ENCODE assay signal across 15 cellular contexts in genomic region chr4:76061977-76062376, GRCh38. TPM values are rescaled to one million over a fixed set of nuclear protein-coding genes. Genes with fewer than 3 reads are reported as not detected.
DNase-seq lines count a peak whose midpoint lies in the region; ATAC-seq and TF ChIP-seq lines count a peak whose summit lies in the region.
"Had no signal": no experiment of that assay in that cellular context is flagged by ENCODE, and none has a peak within 500 bp of the region (broad histone marks: within the 10 kb centered on the region; RNA-seq: fewer than 3 reads in every experiment).

No MANE protein-coding gene starts in this region.

- intact Hi-C loops in breast epithelium (cut with DNase I; ENCODE audit: low total_unique reads), result no loop called here

- H3K27me3 Mint-ChIP-seq in endothelial cell (ENCODE audit: unreplicated experiment) (no peaks in the 10 kb centered on the region), T-cell (peaks cover 0 to 8% of the 10 kb centered on the region in 2 donors)

- H3K36me3 ChIP-seq in GM06990 (ENCODE audit: control insufficient read depth, insufficient read depth, low read length) (no peaks in the 10 kb centered on the region), OCI-LY3 (replicated peaks; ENCODE audit: low read depth, low read length) (peaks cover 15% of the 10 kb centered on the region), breast epithelium (no peaks in the 10 kb centered on the region)

- H3K27ac ChIP-seq in OCI-LY3 (ENCODE audit: low read length), result peak overlapping the region; percentile 95
- H3K27ac ChIP-seq in breast epithelium, result no peak overlapping the region

- peaks cover 5% of the 10 kb centered on the region for H3K36me3 Mint-ChIP-seq in endothelial cell (ENCODE audit: low read depth, unreplicated experiment)
- H3K36me3 Mint-ChIP-seq in T-cell, result no peaks in the 10 kb centered on the region

- H3K4me3 Mint-ChIP-seq in endothelial cell (ENCODE audit: unreplicated experiment) (no peak overlapping the region), T-cell (no peak overlapping the region)

- peak overlapping the region; percentile 65 for H3K4me2 ChIP-seq in OCI-LY3 (ENCODE audit: low read length)

- H3K27me3 ChIP-seq in GM06990 (replicated peaks; ENCODE audit: control insufficient read depth, insufficient read depth, low read length) (no peaks in the 10 kb centered on the region), OCI-LY3 (ENCODE audit: low read depth, low read length) (no peaks in the 10 kb centered on the region), breast epithelium (no peaks in the 10 kb centered on the region)

- H3K9me3 Mint-ChIP-seq in endothelial cell (ENCODE audit: unreplicated experiment) (no peaks in the 10 kb centered on the region), T-cell (no peaks in the 10 kb centered on the region)

- peaks cover 81% of the 10 kb centered on the region for H3K4me1 ChIP-seq in OCI-LY3 (ENCODE audit: low read length)
- no peaks in the 10 kb centered on the region for H3K4me1 ChIP-seq in breast epithelium

- H3K9ac ChIP-seq in OCI-LY3 (ENCODE audit: low read length), result peak overlapping the region; percentile 86

- H3K4me3 ChIP-seq in GM06990 (replicated peaks; ENCODE audit: low read depth, low read length) (no peak overlapping the region), OCI-LY3 (ENCODE audit: low read length) (peak overlapping the region; percentile 17; the same call in 1 of the 2 replicates), breast epithelium (no peak overlapping the region)

- POLR2A ChIA-PET in T-cell (lab: Charles Lee), result no interaction called here

- no peak overlapping the region for H3K27ac Mint-ChIP-seq in endothelial cell (ENCODE audit: unreplicated experiment)
- H3K27ac Mint-ChIP-seq in T-cell, result no peak overlapping the region

- no peak for TF ChIP-seq CTCF in GM06990 (IDR thresholded peaks at IDR 0.05; ENCODE audit: insufficient read depth, low read length, poor library complexity, severe bottlenecking)
- no peak for TF ChIP-seq CTCF in OCI-LY3 (IDR thresholded peaks at IDR 0.05; ENCODE audit: low read depth, low read length)
- TF ChIP-seq CTCF in endothelial cell (IDR thresholded peaks at IDR 0.05; ENCODE audit: unreplicated experiment), result no peak
- TF ChIP-seq CTCF in breast epithelium (IDR thresholded peaks at IDR 0.05), result no peak

- CTCF ChIA-PET in T-cell (lab: Charles Lee), result interaction anchor here in 1 of 2 donors (1.0 to 2.9 kb wide), 2 partner anchors 8 to 66 kb away, joined by 5 to 21 read pairs; no protein-coding TSS in a partner anchor

- H3K79me2 ChIP-seq in OCI-LY3 (ENCODE audit: low read length), result peaks cover 9% of the 10 kb centered on the region; the same call in 1 of the 2 replicates

- H4K20me1 ChIP-seq in OCI-LY3 (ENCODE audit: insufficient read depth, low read length), result no peaks in the 10 kb centered on the region

- no peak for TF ChIP-seq POLR2A in breast epithelium (IDR thresholded peaks at IDR 0.05)

- H3K9me3 ChIP-seq in OCI-LY3 (ENCODE audit: insufficient read depth, low read length), result no peaks in the 10 kb centered on the region; the same call in 1 of the 2 replicates
- no peaks in the 10 kb centered on the region for H3K9me3 ChIP-seq in breast epithelium

- no peak overlapping the region for H2AFZ ChIP-seq in OCI-LY3 (ENCODE audit: low read depth, low read length)

- ATAC-seq in GM19372 (IDR thresholded peaks at IDR 0.05; ENCODE audit: low read depth, unreplicated experiment) (peak; percentile 73), HG02885 (IDR thresholded peaks at IDR 0.05; ENCODE audit: poor library complexity, unreplicated experiment) (peak; percentile 60), T-cell (replicated peaks in 1 of 4) (no peak)
- ATAC-seq: sciatic nerve had no signal

- H3K4me1 Mint-ChIP-seq in endothelial cell (ENCODE audit: unreplicated experiment) (no peaks in the 10 kb centered on the region), T-cell (peaks cover 0 to 5% (median 0%) of the 10 kb centered on the region in 3 donors)

- peak; percentile 40 for DNase-seq in GM06990 (ENCODE audit: extremely low read depth, insufficient read length)
- DNase-seq in endothelial cell (ENCODE audit: low spot score), result no peak
- no peak for DNase-seq in DMS53 (lab: John Stamatoyannopoulos, UW)
- DNase-seq in breast epithelium (ENCODE audit: low spot score in 2 of 2), result no peak
- DNase-seq in T-cell, result no peak
- DNase-seq: activated CD8-positive, alpha-beta memory T cell treated with anti-CD3 and anti-CD28 coated beads, Interleukin-2, amount 50 U/mL, for 48 hours; GOT3; NCI-H1436; T1000 had no signal

RNA-seq across cellular contexts. Expression of gene ART3, which starts 12.5 kb away (rescaled TPM):
- total RNA-seq in endothelial cell (ENCODE audit: unreplicated experiment) (not detected), breast epithelium (not detected), T-cell (not detected)
- total RNA-seq: endothelial cell of umbilical vein, HT-29 had no signal

RNA-seq across cellular contexts. Expression of gene CXCL11, which starts 26.1 kb away (rescaled TPM):
- total RNA-seq in endothelial cell (ENCODE audit: unreplicated experiment) (not detected), breast epithelium (not detected), T-cell (not detected)

RNA-seq across cellular contexts. Expression of gene CXCL10, which starts 38.7 kb away (rescaled TPM):
- not detected for total RNA-seq in endothelial cell (ENCODE audit: unreplicated experiment)
- 1 to 10 TPM in 1 of 3 donors, not detected in 2; 1.2 TPM for total RNA-seq in breast epithelium
- total RNA-seq in T-cell, result not detected
- total RNA-seq: endothelial cell of umbilical vein had no signal

RNA-seq across cellular contexts. Expression of gene CXCL9, which starts 54.7 kb away (rescaled TPM):
- not detected for total RNA-seq in endothelial cell (ENCODE audit: unreplicated experiment)
- total RNA-seq in breast epithelium, result 1 to 10 TPM in 2 of 3 donors, not detected in 1; 2.3 to 2.7 TPM
- total RNA-seq in T-cell, result not detected
- total RNA-seq: endothelial cell of umbilical vein, HT-29 had no signal

Comparison
In these comparisons a context has a peak if more than half of its experiments do, and no peak if none do; other contexts are left out.
1. ATAC-seq: peak in GM19372 (single experiment) and HG02885 (single experiment); none in T-cell (0 of 4).